16 cellular contexts compared by ENCODE assay signal in the genomic region with DNA sequence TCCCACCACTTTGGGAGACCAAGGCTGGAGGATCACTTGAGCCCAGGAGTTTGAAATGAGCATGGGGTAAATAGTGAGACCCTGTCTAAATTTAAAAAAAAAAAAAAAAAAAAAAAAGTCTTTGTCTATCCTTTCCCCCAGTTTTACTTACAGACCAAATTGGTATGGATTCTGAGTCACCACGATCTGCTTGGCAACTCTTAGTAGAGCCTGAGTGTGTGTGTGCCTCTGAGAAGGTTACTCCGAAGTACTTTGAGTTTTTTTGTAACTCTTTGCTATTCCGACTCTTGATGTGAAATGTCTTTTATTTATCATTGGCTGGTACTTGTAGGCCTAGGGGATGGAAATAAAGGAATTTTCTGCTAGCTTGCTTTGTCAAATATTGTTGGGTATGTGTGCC.
A peak's percentile ranks its signal among the peaks of the same experiment; 100 is the strongest.
DNase-seq lines count a peak whose midpoint lies in the region; ATAC-seq and TF ChIP-seq lines count a peak whose summit lies in the region.
"Had no signal": no experiment of that assay in that cellular context is flagged by ENCODE, and none has a peak within 500 bp of the region (broad histone marks: within the 10 kb centered on the region; RNA-seq: fewer than 3 reads in every experiment).

No MANE protein-coding gene starts in this region.

- no peak overlapping the region for H3K4me2 ChIP-seq in osteoblast (ENCODE audit: insufficient read depth, low read length)
- H3K4me2 ChIP-seq: BLaER1 had no signal

- no peak for ATAC-seq in stimulated activated naive CD8-positive, alpha-beta T cell treated with anti-CD3 and anti-CD28 coated beads, Interleukin-15, amount 100 ng/mL, for 72 hours
- ATAC-seq in GM21515 (IDR thresholded peaks at IDR 0.05; ENCODE audit: unreplicated experiment) = no peak

- peaks cover 10% of the 10 kb centered on the region for H3K4me1 ChIP-seq in osteoblast (ENCODE audit: insufficient read depth, low read length)
- H3K4me1 ChIP-seq: BLaER1 had no signal

- no peaks in the 10 kb centered on the region for H3K27me3 Mint-ChIP-seq in stimulated activated naive CD8-positive, alpha-beta T cell treated with anti-CD3 and anti-CD28 coated beads, Interleukin-15, Interleukin-2, amounts not matched to agents 100 ng/mL and 50 ng/mL, for 24 hours
- H3K27me3 Mint-ChIP-seq in stimulated activated naive CD8-positive, alpha-beta T cell treated with anti-CD3 and anti-CD28 coated beads, Interleukin-15, amount 100 ng/mL, for 72 hours = no peaks in the 10 kb centered on the region

- peaks cover 41% of the 10 kb centered on the region for H3K79me2 ChIP-seq in osteoblast (ENCODE audit: insufficient read depth, low read length)

- H2AFZ ChIP-seq in osteoblast (ENCODE audit: low read length) = no peak overlapping the region

- peaks cover 18% of the 10 kb centered on the region for H3K36me3 ChIP-seq in osteoblast (ENCODE audit: insufficient read depth, low read length)

- no peaks in the 10 kb centered on the region for H3K9me3 Mint-ChIP-seq in stimulated activated naive CD8-positive, alpha-beta T cell treated with anti-CD3 and anti-CD28 coated beads, Interleukin-15, Interleukin-2, amounts not matched to agents 100 ng/mL and 50 ng/mL, for 24 hours
- no peaks in the 10 kb centered on the region for H3K9me3 Mint-ChIP-seq in stimulated activated naive CD8-positive, alpha-beta T cell treated with anti-CD3 and anti-CD28 coated beads, Interleukin-15, amount 100 ng/mL, for 72 hours

- no peak overlapping the region for H3K27ac ChIP-seq in osteoblast (ENCODE audit: low read depth, low read length)
- H3K27ac ChIP-seq: 22Rv1, BLaER1 had no signal

- no peak for TF ChIP-seq CTCF in cardiac fibroblast (IDR thresholded peaks at IDR 0.05; ENCODE audit: low read depth, low read length)
- TF ChIP-seq CTCF in foreskin fibroblast (IDR thresholded peaks at IDR 0.05; ENCODE audit: low read depth, low read length) = no peak
- TF ChIP-seq CTCF in osteoblast (IDR thresholded peaks at IDR 0.05; ENCODE audit: extremely low read depth, low read depth, low read length) = no peak

- H3K4me1 Mint-ChIP-seq in stimulated activated naive CD8-positive, alpha-beta T cell treated with anti-CD3 and anti-CD28 coated beads, Interleukin-15, Interleukin-2, amounts not matched to agents 100 ng/mL and 50 ng/mL, for 24 hours (ENCODE audit: low read depth) = peaks cover 8% of the 10 kb centered on the region
- H3K4me1 Mint-ChIP-seq in stimulated activated naive CD8-positive, alpha-beta T cell treated with anti-CD3 and anti-CD28 coated beads, Interleukin-15, amount 100 ng/mL, for 72 hours = peaks cover 2% of the 10 kb centered on the region

- peaks cover 48% of the 10 kb centered on the region for H3K36me3 Mint-ChIP-seq in stimulated activated naive CD8-positive, alpha-beta T cell treated with anti-CD3 and anti-CD28 coated beads, Interleukin-15, Interleukin-2, amounts not matched to agents 100 ng/mL and 50 ng/mL, for 24 hours (ENCODE audit: low read depth)

- no peaks in the 10 kb centered on the region for H3K27me3 ChIP-seq in osteoblast (ENCODE audit: insufficient read depth, low read length)
- H3K27me3 ChIP-seq: BLaER1 had no signal

- no peak for DNase-seq in stimulated activated naive CD8-positive, alpha-beta T cell treated with anti-CD3 and anti-CD28 coated beads, Interleukin-15, amount 100 ng/mL, for 72 hours
- peak; percentile 15 to 28 for DNase-seq in cardiac fibroblast (ENCODE audit: low read depth in 2 of 2)
- peak; percentile 7 to 39 for DNase-seq in foreskin fibroblast
- DNase-seq in DMS 273 treated with DMSO at 0.1 percent for 48 hours (lab: John Stamatoyannopoulos, UW) = no peak
- DNase-seq in osteoblast (ENCODE audit: insufficient read length, low spot score, missing footprints) = no peak
- DNase-seq in NCI-H82 (lab: John Stamatoyannopoulos, UW) = no peak
- DNase-seq: DMS153, Kasumi-1, NCI-H1417, NCI-H1930, NCI-H2171 treated with DMSO at 0.1 percent for 48 hours, SHP77 had no signal

- peak overlapping the region; percentile 51 for H3K27ac Mint-ChIP-seq in stimulated activated naive CD8-positive, alpha-beta T cell treated with anti-CD3 and anti-CD28 coated beads, Interleukin-15, Interleukin-2, amounts not matched to agents 100 ng/mL and 50 ng/mL, for 24 hours
- no peak overlapping the region for H3K27ac Mint-ChIP-seq in stimulated activated naive CD8-positive, alpha-beta T cell treated with anti-CD3 and anti-CD28 coated beads, Interleukin-15, amount 100 ng/mL, for 72 hours

- peaks cover 21% of the 10 kb centered on the region for H4K20me1 ChIP-seq in osteoblast (ENCODE audit: insufficient read depth, low read length)

- H3K9me3 ChIP-seq in osteoblast (ENCODE audit: low read depth, low read length) = no peaks in the 10 kb centered on the region
- H3K9me3 ChIP-seq: BLaER1 had no signal

- H3K4me3 ChIP-seq in cardiac fibroblast (replicated peaks in 1 of 2; ENCODE audit: low read depth in 2 of 2, low read length in 2 of 2) (no peak overlapping the region), foreskin fibroblast (ENCODE audit: low read depth in 1 of 2, low read length in 2 of 2) (no peak overlapping the region), osteoblast (ENCODE audit: insufficient read depth, low read length) (no peak overlapping the region)
- H3K4me3 ChIP-seq: BLaER1 had no signal

- H3K4me3 Mint-ChIP-seq in stimulated activated naive CD8-positive, alpha-beta T cell treated with anti-CD3 and anti-CD28 coated beads, Interleukin-15, Interleukin-2, amounts not matched to agents 100 ng/mL and 50 ng/mL, for 24 hours = no peak overlapping the region
- H3K4me3 Mint-ChIP-seq in stimulated activated naive CD8-positive, alpha-beta T cell treated with anti-CD3 and anti-CD28 coated beads, Interleukin-15, amount 100 ng/mL, for 72 hours = no peak overlapping the region

Comparison
In these comparisons a context has a peak if more than half of its experiments do, and no peak if none do; other contexts are left out.
1. DNase-seq: peak in cardiac fibroblast (2 of 2) and foreskin fibroblast (2 of 2); none in stimulated activated naive CD8-positive, alpha-beta T cell treated with anti-CD3 and anti-CD28 coated beads, Interleukin-15, amount 100 ng/mL, for 72 hours (0 of 2), DMS 273 treated with DMSO at 0.1 percent for 48 hours (single experiment), osteoblast (single experiment) and NCI-H82 (single experiment).